8 cellular contexts compared by ENCODE assay signal in the genomic region with DNA sequence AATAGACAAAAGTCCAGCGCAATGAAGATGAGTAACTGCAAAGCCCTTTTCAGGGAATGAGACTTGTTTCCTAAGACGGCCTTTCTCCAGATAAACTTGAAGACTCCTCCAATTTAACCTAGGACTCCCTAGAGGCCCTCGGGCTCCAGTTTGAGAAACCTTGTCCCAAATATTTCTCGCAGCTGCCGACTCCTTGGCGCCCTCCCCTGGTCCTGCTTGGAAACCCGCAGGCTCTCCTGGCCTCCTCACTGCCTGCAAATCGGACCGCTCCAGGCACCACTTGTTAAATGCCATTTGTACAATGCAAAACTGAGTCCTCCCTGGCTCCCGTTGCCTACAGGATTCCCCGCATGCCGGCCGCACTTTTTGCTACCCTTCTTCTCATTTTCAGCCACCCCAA. TPM values are rescaled to one million over a fixed set of nuclear protein-coding genes. Genes with fewer than 3 reads are reported as not detected.
DNase-seq lines count a peak whose midpoint lies in the region; ATAC-seq, FAIRE-seq and TF ChIP-seq lines count a peak whose summit lies in the region.

No MANE protein-coding gene starts in this region.

- no peak for FAIRE-seq in RCC 7860 (lab: Jason Lieb, UNC)

- no peak overlapping the region for H4K91ac ChIP-seq in trophoblast cell (ENCODE audit: low read depth, low read length)

- H3K18ac ChIP-seq in trophoblast cell (ENCODE audit: low read length), result no peak overlapping the region

- peaks cover 18% of the 10 kb centered on the region for H3K9me3 ChIP-seq in trophoblast cell (ENCODE audit: insufficient read depth, low read depth, low read length)

- DNase-seq in AG09319 (ENCODE audit: extremely low read depth, low read depth) (no peak), GM13977 (ENCODE audit: low spot score) (no peak), OCI-M1 (lab: John Stamatoyannopoulos, UW) (peak; percentile 26), fibroblast of mammary gland (ENCODE audit: low read depth) (peak; percentile 51), trophoblast cell (peak; percentile 73 to 86), RCC 7860 (ENCODE audit: low spot score) (no peak)

- no peak overlapping the region for H4K12ac ChIP-seq in trophoblast cell (ENCODE audit: low read depth, low read length)

- ATAC-seq in GM18870 (IDR thresholded peaks at IDR 0.05; ENCODE audit: unreplicated experiment) (no peak), HG03442 (IDR thresholded peaks at IDR 0.05; ENCODE audit: unreplicated experiment) (no peak)

- H3K14ac ChIP-seq in trophoblast cell (ENCODE audit: low read length), result no peak overlapping the region

- H2BK5ac ChIP-seq in trophoblast cell (ENCODE audit: low read depth, low read length, poor library complexity), result no peak overlapping the region

- no peak overlapping the region for H2AK5ac ChIP-seq in trophoblast cell (ENCODE audit: low read length)

- H2BK12ac ChIP-seq in trophoblast cell (ENCODE audit: low read length), result no peak overlapping the region

- H3K79me2 ChIP-seq in trophoblast cell (ENCODE audit: control insufficient read depth, insufficient read depth, low read length, poor library complexity), result no peaks in the 10 kb centered on the region

- in situ Hi-C loops in GM13977 (cut with MboI; ENCODE audit: low pct_unique_long_range_greater_than_20kb, low sequenced_read_pairs, unreplicated experiment), result no loop called here

- no peak overlapping the region for H3K4ac ChIP-seq in trophoblast cell (ENCODE audit: low read depth, low read length)

- no peaks in the 10 kb centered on the region for H3K4me1 ChIP-seq in trophoblast cell (ENCODE audit: control insufficient read depth in 1 of 2, insufficient read depth in 2 of 2, low read length in 2 of 2)

- no peak overlapping the region for H4K8ac ChIP-seq in trophoblast cell (ENCODE audit: low read depth, low read length)

- H3K4me3 ChIP-seq in fibroblast of mammary gland (ENCODE audit: control insufficient read depth, low read depth, low read length), result no peak overlapping the region
- no peak overlapping the region for H3K4me3 ChIP-seq in trophoblast cell (ENCODE audit: low read depth, low read length)

- TF ChIP-seq CTCF in AG09319 (IDR thresholded peaks at IDR 0.05; ENCODE audit: low read depth, low read length) (peak; percentile 33), GM13977 (IDR thresholded peaks at IDR 0.05; ENCODE audit: extremely low read depth, insufficient read depth, missing control alignments) (peak; percentile 40), fibroblast of mammary gland (conservative IDR thresholded peaks at IDR 0.05; ENCODE audit: control insufficient read depth, insufficient read depth, low read depth, low read length) (peak; percentile 62)

- no peaks in the 10 kb centered on the region for H3K36me3 ChIP-seq in trophoblast cell (ENCODE audit: control insufficient read depth in 1 of 2, insufficient read depth in 2 of 2, low read length in 2 of 2)

- no peak overlapping the region for H3K23ac ChIP-seq in trophoblast cell (ENCODE audit: low read length)

- no CpG with 5 or more reads among the region's 13 CpGs for WGBS in trophoblast cell (ENCODE audit: extremely low coverage, insufficient coverage, insufficient read length)

- no peaks in the 10 kb centered on the region for H3K27me3 ChIP-seq in trophoblast cell (ENCODE audit: insufficient read depth, low read length)

- no peak overlapping the region for H3K9ac ChIP-seq in trophoblast cell (ENCODE audit: low read length)

- no peak overlapping the region for H2AFZ ChIP-seq in trophoblast cell (ENCODE audit: insufficient read depth, low read length, poor library complexity)

- no peak overlapping the region for H2BK120ac ChIP-seq in trophoblast cell (ENCODE audit: insufficient read depth, low read length, poor library complexity)

- H3K79me1 ChIP-seq in trophoblast cell (ENCODE audit: low read length), result no peaks in the 10 kb centered on the region

- no peak overlapping the region for H3K27ac ChIP-seq in trophoblast cell (ENCODE audit: low read depth, low read length)

- H3K4me2 ChIP-seq in trophoblast cell (ENCODE audit: low read length), result no peak overlapping the region

RNA-seq across cellular contexts. Expression of a gene that starts 36.8 kb away (rescaled TPM):
- polyA plus RNA-seq in trophoblast cell (2013), result 0.05 and 0.08 TPM in 2 replicates

RNA-seq across cellular contexts. Expression of a gene that starts 54.1 kb away (rescaled TPM):
- 1.8 and 2.3 TPM in 2 replicates for polyA plus RNA-seq in trophoblast cell (2013)

Comparison
In these comparisons a context has a peak if more than half of its experiments do, and no peak if none do; other contexts are left out.
1. DNase-seq: peak in OCI-M1 (single experiment), fibroblast of mammary gland (single experiment) and trophoblast cell (2 of 2); none in AG09319 (single experiment), GM13977 (single experiment) and RCC 7860 (single experiment).
2. Peak in every context shown above with its lines, with median percentiles within 50 percentile points of each other: CTCF ChIP-seq.